Comparison of ENCODE assay signal across 20 cellular contexts in the genomic region with DNA sequence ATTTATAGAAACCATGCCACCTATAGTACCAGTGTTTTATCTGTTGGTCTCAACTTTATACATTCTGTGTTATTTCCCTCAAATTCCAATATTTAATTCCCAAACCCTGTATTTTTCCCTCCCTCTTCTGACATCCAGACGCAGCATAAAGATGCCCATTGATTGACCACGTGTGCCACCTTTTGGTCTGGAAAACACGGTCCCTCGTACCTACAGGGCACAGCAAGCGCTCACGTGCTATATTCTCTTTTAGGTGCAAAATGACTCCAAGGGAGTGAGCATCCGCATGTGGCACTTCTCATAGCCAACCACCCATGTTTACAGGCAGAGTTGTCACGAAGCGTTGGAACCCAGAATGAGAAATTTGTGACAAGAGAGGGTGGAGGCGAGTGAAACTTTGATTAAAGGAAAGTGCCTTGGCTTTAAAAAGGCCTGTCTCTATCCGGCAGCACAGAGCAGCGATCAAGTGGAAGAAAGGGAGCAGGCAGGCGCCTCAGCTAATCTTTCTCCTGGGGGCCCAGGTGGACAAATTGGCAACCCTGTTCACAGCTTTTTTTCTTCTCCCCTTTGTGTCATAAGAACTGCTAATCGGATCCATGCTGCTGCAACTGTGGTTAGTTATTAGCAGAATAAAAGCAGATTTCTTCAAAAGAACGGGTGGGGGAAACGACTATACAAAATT.
DNase-seq lines count a peak whose midpoint lies in the region; ATAC-seq and TF ChIP-seq lines count a peak whose summit lies in the region.
"Had no signal": no experiment of that assay in that cellular context is flagged by ENCODE, and none has a peak within 500 bp of the region (broad histone marks: within the 10 kb centered on the region; RNA-seq: fewer than 3 reads in every experiment).

No MANE protein-coding gene starts in this region.

- H3K4me3 ChIP-seq in cardiac muscle cell (no peak overlapping the region), lower lobe of right lung (no peak overlapping the region), H7 (ENCODE audit: insufficient read depth, low read depth, low read length) (no peak overlapping the region), coronary artery (no peak overlapping the region)
- H3K4me3 ChIP-seq: esophagus muscularis mucosa, gastrocnemius medialis, right lobe of liver had no signal

- ATAC-seq in left cardiac atrium (no peak), lower lobe of right lung (peak in 1 of 2 donors; percentile 35)
- ATAC-seq: gastrocnemius medialis had no signal

- no peaks in the 10 kb centered on the region for H3K36me3 ChIP-seq in cardiac muscle cell
- no peaks in the 10 kb centered on the region for H3K36me3 ChIP-seq in lower lobe of right lung
- H3K36me3 ChIP-seq in H7 (replicated peaks; ENCODE audit: control insufficient read depth, insufficient read depth, low read length) = no peaks in the 10 kb centered on the region
- H3K36me3 ChIP-seq: esophagus muscularis mucosa, gastrocnemius medialis, right lobe of liver had no signal

- H3K9me3 ChIP-seq in cardiac muscle cell (ENCODE audit: low read depth) = no peaks in the 10 kb centered on the region
- H3K9me3 ChIP-seq in lower lobe of right lung = no peaks in the 10 kb centered on the region
- H3K9me3 ChIP-seq: esophagus muscularis mucosa, gastrocnemius medialis, right lobe of liver had no signal

- H3K27me3 ChIP-seq in cardiac muscle cell (no peaks in the 10 kb centered on the region), lower lobe of right lung (ENCODE audit: low read depth) (no peaks in the 10 kb centered on the region), H7 (ENCODE audit: control insufficient read depth, insufficient read depth, low read length) (no peaks in the 10 kb centered on the region)
- H3K27me3 ChIP-seq: esophagus muscularis mucosa, gastrocnemius medialis, right lobe of liver had no signal

- H3K27ac ChIP-seq in cardiac muscle cell = peak overlapping the region; percentile 73
- peak overlapping the region; percentile 32 for H3K27ac ChIP-seq in lower lobe of right lung
- no peak overlapping the region for H3K27ac ChIP-seq in coronary artery
- H3K27ac ChIP-seq: esophagus muscularis mucosa, gastrocnemius medialis had no signal

- peak in 1 of 2 donors; percentile 44 for DNase-seq in cardiac muscle cell (ENCODE audit: low read depth in 1 of 2, low spot score in 1 of 2)
- DNase-seq in left cardiac atrium = no peak
- peak; percentile 48 for DNase-seq in NCI-H2227 treated with DMSO at 0.1 percent for 48 hours (lab: John Stamatoyannopoulos, UW)
- DNase-seq in lower lobe of right lung = no peak
- DNase-seq in NCI-H146 (lab: John Stamatoyannopoulos, UW) = no peak
- DNase-seq in H7 = no peak
- DNase-seq in coronary artery (ENCODE audit: low spot score) = no peak
- DNase-seq: activated CD4-positive, alpha-beta T cell treated with anti-CD3 and anti-CD28 coated beads, Interleukin-2, amount 10 ng/mL, durations not matched to agents 7 days and 5 days; activated CD8-positive, alpha-beta memory T cell treated with anti-CD3 and anti-CD28 coated beads, Interleukin-2, amount 50 U/mL, for 48 hours; effector memory CD4-positive, alpha-beta T cell; gastrocnemius medialis; GDM1; HCEC 1CT; IMR-90; islet precursor cell; NCI-H1105; NCI-H2107; NCI-H526 treated with DMSO at 0.1 percent for 48 hours had no signal

- H3K4me1 ChIP-seq in cardiac muscle cell (ENCODE audit: low read depth) (peaks cover 13% of the 10 kb centered on the region), lower lobe of right lung (peaks cover 46% of the 10 kb centered on the region)

- intact Hi-C loops in left cardiac atrium (cut with DNase I) (no loop called here), lower lobe of right lung (cut with DNase I) (no loop called here)

- TF ChIP-seq CTCF in cardiac muscle cell (IDR thresholded peaks at IDR 0.05; ENCODE audit: low read depth, low read length) (no peak), lower lobe of right lung (IDR thresholded peaks at IDR 0.05) (no peak), coronary artery (IDR thresholded peaks at IDR 0.05) (no peak)

Comparison
In these comparisons a context has a peak if more than half of its experiments do, and no peak if none do; other contexts are left out.
1. H3K27ac ChIP-seq: peak in cardiac muscle cell (single experiment) and lower lobe of right lung (single experiment); none in coronary artery (0 of 2).